8 cellular contexts compared by ENCODE assay signal in genomic region chr18:79200546-79201268, GRCh38.
DNase-seq lines count a peak whose midpoint lies in the region; ATAC-seq and TF ChIP-seq lines count a peak whose summit lies in the region.

No MANE protein-coding gene starts in this region.

- TF ChIP-seq CTCF in cardiac fibroblast (IDR thresholded peaks at IDR 0.05; ENCODE audit: low read depth, low read length) (no peak), left lung (IDR thresholded peaks at IDR 0.05) (no peak)

- H3K36me3 ChIP-seq in left lung = no peaks in the 10 kb centered on the region

- no peak overlapping the region for H3K27ac ChIP-seq in left lung

- peak; percentile 24 for DNase-seq in stimulated activated CD4-positive, alpha-beta T cell treated with anti-CD3 and anti-CD28 coated beads, Interleukin-2, amount 100 ng/mL, for 4 hours (ENCODE audit: low read depth)
- no peak for DNase-seq in stimulated activated CD4-positive, alpha-beta T cell treated with anti-CD3 and anti-CD28 coated beads, Interleukin-1b, Interleukin-23, amount 100 ng/mL, for 48 hours
- peak; percentile 44 for DNase-seq in NCI-H146 treated with DMSO at 0.1 percent for 48 hours (lab: John Stamatoyannopoulos, UW; ENCODE audit: unreplicated experiment)
- peak; percentile 19 to 26 for DNase-seq in cardiac fibroblast (ENCODE audit: low read depth in 2 of 2)
- DNase-seq in left lung = peak in 1 of 2 donors; percentile 62
- no peak for DNase-seq in NCI-H187 (lab: John Stamatoyannopoulos, UW)

- H3K4me1 ChIP-seq in left lung = no peaks in the 10 kb centered on the region

- H3K4me3 ChIP-seq in cardiac fibroblast (replicated peaks in 1 of 2; ENCODE audit: low read depth in 2 of 2, low read length in 2 of 2) (no peak overlapping the region), left lung (no peak overlapping the region)

- peak; percentile 52 for ATAC-seq in left lung
- ATAC-seq in HG02759 (IDR thresholded peaks at IDR 0.05; ENCODE audit: unreplicated experiment) = no peak
- no peak for ATAC-seq in GM18858 (IDR thresholded peaks at IDR 0.05; ENCODE audit: unreplicated experiment)

- H3K27me3 ChIP-seq in left lung = no peaks in the 10 kb centered on the region

- H3K9me3 ChIP-seq in left lung = no peaks in the 10 kb centered on the region

- intact Hi-C loops in left lung (cut with DNase I) = no loop called here

Comparison
In these comparisons a context has a peak if more than half of its experiments do, and no peak if none do; other contexts are left out.
1. DNase-seq: peak in stimulated activated CD4-positive, alpha-beta T cell treated with anti-CD3 and anti-CD28 coated beads, Interleukin-2, amount 100 ng/mL, for 4 hours (single experiment), NCI-H146 treated with DMSO at 0.1 percent for 48 hours (single experiment) and cardiac fibroblast (2 of 2); none in stimulated activated CD4-positive, alpha-beta T cell treated with anti-CD3 and anti-CD28 coated beads, Interleukin-1b, Interleukin-23, amount 100 ng/mL, for 48 hours (single experiment) and NCI-H187 (0 of 2).